Comparison of ENCODE assay signal across 8 cellular contexts in genomic region chr9:80351612-80352011, GRCh38.
"Had no signal": no experiment of that assay in that cellular context is flagged by ENCODE, and none has a peak within 500 bp of the region (broad histone marks: within the 10 kb centered on the region; RNA-seq: fewer than 3 reads in every experiment).

No MANE protein-coding gene starts in this region.

- FAIRE-seq: HTR-8/SVneo, K562 had no signal

- ATAC-seq: K562 had no signal

- DNase-seq: GM23248, GOT3, H9, HCEC 1CT, IMR-90, KG1 had no signal
